In the genomic region with DNA sequence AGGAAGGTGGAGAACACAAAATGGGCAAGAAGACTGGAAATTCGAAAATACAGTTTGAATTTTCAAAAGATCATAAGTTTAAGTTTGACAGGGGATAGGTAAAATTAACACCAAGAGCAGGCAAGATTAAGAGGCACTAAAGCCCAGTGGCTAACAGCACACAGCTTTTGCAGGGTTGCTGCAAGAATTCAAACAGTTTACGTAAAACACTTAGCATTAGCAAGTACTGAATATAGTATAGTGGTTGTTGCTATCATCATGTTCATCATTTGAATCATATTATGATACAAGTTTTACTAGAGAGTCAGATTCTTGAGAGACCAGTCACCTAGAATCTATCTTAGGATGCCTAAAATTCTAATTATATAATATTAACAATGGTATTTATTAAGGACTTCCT, we compare ENCODE assay signal across 15 cellular contexts.
DNase-seq lines count a peak whose midpoint lies in the region; ATAC-seq and TF ChIP-seq lines count a peak whose summit lies in the region.
"Had no signal": no experiment of that assay in that cellular context is flagged by ENCODE, and none has a peak within 500 bp of the region (broad histone marks: within the 10 kb centered on the region; RNA-seq: fewer than 3 reads in every experiment).

No MANE protein-coding gene starts in this region.

- H3K79me2 ChIP-seq in SK-N-SH (ENCODE audit: insufficient read depth): no peaks in the 10 kb centered on the region
- peaks cover 18% of the 10 kb centered on the region for H3K79me2 ChIP-seq in mammary epithelial cell (ENCODE audit: insufficient read depth, low read length)

- H3K4me3 Mint-ChIP-seq in memory B cell: no peak overlapping the region
- H3K4me3 Mint-ChIP-seq: CD8-positive, alpha-beta memory T cell; H9 had no signal

- H2BK12ac ChIP-seq in mesenchymal stem cell (ENCODE audit: low read length in 2 of 2): no peak overlapping the region

- H2AFZ ChIP-seq in SK-N-SH (ENCODE audit: low read depth): no peak overlapping the region
- H2AFZ ChIP-seq in mesenchymal stem cell (ENCODE audit: low read depth, low read length): no peak overlapping the region
- H2AFZ ChIP-seq in mammary epithelial cell (ENCODE audit: low read depth, low read length): no peak overlapping the region

- TF ChIP-seq CTCF in SK-N-SH (IDR thresholded peaks at IDR 0.05) (no peak), colonic mucosa (IDR thresholded peaks at IDR 0.05) (no peak), mammary epithelial cell (conservative IDR thresholded peaks at IDR 0.05 in 1 of 2, IDR thresholded peaks at IDR 0.05 in 1 of 2; ENCODE audit: extremely low read depth in 1 of 2, insufficient read depth in 1 of 2, low read depth in 1 of 2, low read length in 2 of 2) (no peak)

- H3K23ac ChIP-seq in mesenchymal stem cell (ENCODE audit: low read length in 2 of 2): no peak overlapping the region

- H2AK5ac ChIP-seq in mesenchymal stem cell (ENCODE audit: low read length, severe bottlenecking): no peak overlapping the region

- ATAC-seq in SK-N-SH treated with all-trans-retinoic acid at 6 μM for 48 hours (no peak), memory B cell (ENCODE audit: low read depth) (no peak)

- H3F3A ChIP-seq in SK-N-SH (replicated peaks; ENCODE audit: insufficient read depth): peaks cover 16% of the 10 kb centered on the region

- H2BK120ac ChIP-seq in mesenchymal stem cell (ENCODE audit: low read depth, low read length): no peak overlapping the region

- no peak overlapping the region for H3K14ac ChIP-seq in mesenchymal stem cell (ENCODE audit: low read length in 2 of 2)

- H2BK15ac ChIP-seq in mesenchymal stem cell (ENCODE audit: low read depth, poor library complexity, severe bottlenecking): no peak overlapping the region

- no peak for TF ChIP-seq EP300 in SK-N-SH (IDR thresholded peaks at IDR 0.05; ENCODE audit: borderline replicate concordance in 1 of 2, low read depth in 1 of 2, low read length in 1 of 2)

- CTCF ChIA-PET in SK-N-SH (lab: Yijun Ruan, JAX): no interaction called here
- CTCF ChIA-PET in mammary epithelial cell (lab: Charles Lee; ENCODE audit: low non-redundant PET): no interaction called here

- H3K9ac ChIP-seq in SK-N-SH (no peak overlapping the region), colonic mucosa (ENCODE audit: low read depth in 2 of 2, low read length in 2 of 2) (no peak overlapping the region), mesenchymal stem cell (ENCODE audit: low read length) (no peak overlapping the region), mammary epithelial cell (ENCODE audit: insufficient read depth, low read length) (no peak overlapping the region)
- H3K9ac ChIP-seq: BLaER1 had no signal

- no peak overlapping the region for H4K91ac ChIP-seq in mesenchymal stem cell (ENCODE audit: low read length)

- H3K36me3 ChIP-seq in SK-N-SH (replicated peaks in 1 of 2; ENCODE audit: control insufficient read depth in 1 of 2, insufficient read depth in 2 of 2, low read length in 1 of 2) (no peaks in the 10 kb centered on the region), colonic mucosa (no peaks in the 10 kb centered on the region), mesenchymal stem cell (ENCODE audit: control insufficient read depth in 1 of 2, insufficient read depth in 2 of 2, low read depth in 1 of 2, low read length in 2 of 2) (no peaks in the 10 kb centered on the region), mammary epithelial cell (ENCODE audit: insufficient read depth, low read length) (no peaks in the 10 kb centered on the region)
- H3K36me3 ChIP-seq: BLaER1 had no signal

- WGBS in SK-N-SH (ENCODE audit: low lambda C conversion rate): 71% methylated on average over 2 of the region's 2 CpGs
- 82% methylated on average over 1 of the region's 2 CpGs for WGBS in mesenchymal stem cell
- 88% methylated on average over 2 of the region's 2 CpGs for WGBS in mammary epithelial cell (ENCODE audit: low coverage, missing lambda C conversion rate)

- peaks cover 0 to 3% of the 10 kb centered on the region in 2 experiments; a peak in 1 of 4 replicates for H3K4me1 ChIP-seq in SK-N-SH (ENCODE audit: control insufficient read depth in 1 of 2, insufficient read depth in 2 of 2, low read depth in 1 of 2, low read length in 1 of 2)
- peaks cover 3% of the 10 kb centered on the region for H3K4me1 ChIP-seq in colonic mucosa
- H3K4me1 ChIP-seq in mesenchymal stem cell (ENCODE audit: control insufficient read depth, insufficient read depth, low read depth, low read length): no peaks in the 10 kb centered on the region
- H3K4me1 ChIP-seq in mammary epithelial cell (ENCODE audit: insufficient read depth, low read length): peaks cover 23% of the 10 kb centered on the region

- intact Hi-C loops in colonic mucosa (cut with DNase I): loop anchor here (10.0 kb wide), 1 partner anchor 128 kb away; no protein-coding TSS in a partner anchor
- intact Hi-C loops in mammary epithelial cell (cut with micrococcal nuclease): loop anchor here (5.0 kb wide), 2 partner anchors 56 to 64 kb away; a partner anchor contains a TSS

- no peaks in the 10 kb centered on the region for H3K9me3 ChIP-seq in SK-N-SH
- no peaks in the 10 kb centered on the region for H3K9me3 ChIP-seq in colonic mucosa
- no peaks in the 10 kb centered on the region for H3K9me3 ChIP-seq in mesenchymal stem cell (ENCODE audit: control insufficient read depth, low read length)
- H3K9me3 ChIP-seq in mammary epithelial cell (replicated peaks; ENCODE audit: insufficient read depth, low read length): no peaks in the 10 kb centered on the region

- TF ChIP-seq RAD21 in SK-N-SH (IDR thresholded peaks at IDR 0.05; ENCODE audit: low read length): no peak

- peaks cover 42% of the 10 kb centered on the region for H3K4me1 Mint-ChIP-seq in memory B cell

- H3K27ac ChIP-seq in SK-N-SH (ENCODE audit: low read depth in 2 of 2, low read length in 1 of 2) (no peak overlapping the region), colonic mucosa (peak overlapping the region; percentile 66), mesenchymal stem cell (ENCODE audit: low read length, poor library complexity, severe bottlenecking) (no peak overlapping the region), mammary epithelial cell (ENCODE audit: insufficient read depth, low read depth, low read length) (no peak overlapping the region)
- H3K27ac ChIP-seq: 22Rv1, BLaER1 had no signal

- BruUV-seq in mammary epithelial cell (replicated peaks; lab: Mats Ljungman, UMichigan): no TSS peak

- dilution Hi-C loops in mammary epithelial cell (cut with HindIII; ENCODE audit: low sequenced_read_pairs): no loop called here

- no peak overlapping the region for H4K8ac ChIP-seq in mesenchymal stem cell (ENCODE audit: low read length)

- no peak overlapping the region for H3K18ac ChIP-seq in mesenchymal stem cell (ENCODE audit: low read depth in 1 of 2, low read length in 2 of 2)

- POLR2A ChIA-PET in SK-N-SH (lab: Yijun Ruan, JAX): no interaction called here

- H4K20me1 ChIP-seq in SK-N-SH (ENCODE audit: insufficient read depth) (no peaks in the 10 kb centered on the region), mammary epithelial cell (ENCODE audit: insufficient read depth, low read length) (no peaks in the 10 kb centered on the region)
- H4K20me1 ChIP-seq: BLaER1 had no signal

- no peaks in the 10 kb centered on the region for H3K27me3 Mint-ChIP-seq in memory B cell
- H3K27me3 Mint-ChIP-seq: CD8-positive, alpha-beta memory T cell had no signal

- H3K4me3 ChIP-seq in SK-N-SH (ENCODE audit: low read depth in 2 of 2, low read length in 1 of 2) (no peak overlapping the region), colonic mucosa (no peak overlapping the region), mesenchymal stem cell (ENCODE audit: insufficient read depth in 1 of 2, low read depth in 1 of 2, low read length in 2 of 2) (no peak overlapping the region), mammary epithelial cell (replicated peaks in 1 of 3; ENCODE audit: insufficient read depth in 1 of 3, low read depth in 2 of 3, low read length in 3 of 3) (no peak overlapping the region)
- H3K4me3 ChIP-seq: BLaER1 had no signal

- H3K4ac ChIP-seq in mesenchymal stem cell (ENCODE audit: low read depth in 1 of 2, low read length in 2 of 2): no peak overlapping the region

- no peak for DNase-seq in SK-N-SH
- no peak for DNase-seq in colonic mucosa
- no peak for DNase-seq in memory B cell (ENCODE audit: low spot score in 2 of 2)
- DNase-seq in mesenchymal stem cell: no peak
- no peak for DNase-seq in retina
- DNase-seq in mammary epithelial cell: no peak
- no peak for DNase-seq in NCI-H1417 (lab: John Stamatoyannopoulos, UW)
- DNase-seq: AML-193; CD8-positive, alpha-beta memory T cell; DMS 273 treated with DMSO at 0.1 percent for 48 hours; GOT3; H9 had no signal

- H3K27me3 ChIP-seq in SK-N-SH (ENCODE audit: insufficient read depth) (no peaks in the 10 kb centered on the region), colonic mucosa (no peaks in the 10 kb centered on the region), mesenchymal stem cell (ENCODE audit: control insufficient read depth in 1 of 2, insufficient read depth in 1 of 2, low read length in 2 of 2) (peaks cover 0 to 4% of the 10 kb centered on the region in 2 experiments), mammary epithelial cell (ENCODE audit: insufficient read depth, low read length) (no peaks in the 10 kb centered on the region)
- H3K27me3 ChIP-seq: BLaER1 had no signal

- peaks cover 8% of the 10 kb centered on the region for H3K36me3 Mint-ChIP-seq in memory B cell

- H3K4me2 ChIP-seq in SK-N-SH: no peak overlapping the region
- H3K4me2 ChIP-seq in mesenchymal stem cell (ENCODE audit: low read length, poor library complexity, severe bottlenecking): no peak overlapping the region
- no peak overlapping the region for H3K4me2 ChIP-seq in mammary epithelial cell (ENCODE audit: insufficient read depth, low read depth, low read length)
- H3K4me2 ChIP-seq: BLaER1 had no signal

- in situ Hi-C loops in mammary epithelial cell (cut with MboI; ENCODE audit: low sequenced_read_pairs in 2 of 2): no loop called here

- H3K27ac Mint-ChIP-seq in memory B cell: peak overlapping the region; percentile 82
- H3K27ac Mint-ChIP-seq: CD8-positive, alpha-beta memory T cell; H9 had no signal

- no peaks in the 10 kb centered on the region for H3K79me1 ChIP-seq in mesenchymal stem cell (replicated peaks; ENCODE audit: low read length, poor library complexity, severe bottlenecking)

- no peak overlapping the region for H2BK5ac ChIP-seq in mesenchymal stem cell (ENCODE audit: low read depth, low read length, poor library complexity, severe bottlenecking)

- no peaks in the 10 kb centered on the region for H3K9me2 ChIP-seq in SK-N-SH

- H3K9me3 Mint-ChIP-seq in memory B cell: peaks cover 1% of the 10 kb centered on the region
- H3K9me3 Mint-ChIP-seq: CD8-positive, alpha-beta memory T cell; H9 had no signal

TF ChIP-seq in SK-N-SH, 30 proteins besides CTCF, POLR2A, EP300 and RAD21:
- no peak for TF ChIP-seq FOXM1 (IDR thresholded peaks at IDR 0.05; ENCODE audit: low read depth)
- peak; percentile 10; the same call in 1 of the 2 replicates for TF ChIP-seq JUND (IDR thresholded peaks at IDR 0.05)

TF ChIP-seq in SK-N-SH treated with all-trans-retinoic acid at 6 μM for 48 hours, 23 proteins besides CTCF, POLR2A, EP300 and RAD21:
- TF ChIP-seq RARB (CRISPR knock-in tag; IDR thresholded peaks at IDR 0.05): no peak
